Comparison of ENCODE assay signal across 8 cellular contexts in genomic region chr19:9075064-9075964, GRCh38. TPM values are rescaled to one million over a fixed set of nuclear protein-coding genes. Genes with fewer than 3 reads are reported as not detected.
A peak's percentile ranks its signal among the peaks of the same experiment; 100 is the strongest.
DNase-seq lines count a peak whose midpoint lies in the region; ATAC-seq and TF ChIP-seq lines count a peak whose summit lies in the region.

No MANE protein-coding gene starts in this region.

- 26 to 28% methylated on average over 17 of the region's 17 CpGs for WGBS in thyroid gland, 2 donors

- TF ChIP-seq CTCF in cardiac fibroblast (IDR thresholded peaks at IDR 0.05; ENCODE audit: low read depth, low read length): no peak
- TF ChIP-seq CTCF in thyroid gland (IDR thresholded peaks at IDR 0.05): no peak
- no peak for TF ChIP-seq CTCF in vagina (IDR thresholded peaks at IDR 0.05)

- H3K27me3 ChIP-seq in thyroid gland: no peaks in the 10 kb centered on the region
- H3K27me3 ChIP-seq in vagina: no peaks in the 10 kb centered on the region

- H3K9me3 ChIP-seq in thyroid gland (no peaks in the 10 kb centered on the region), vagina (no peaks in the 10 kb centered on the region)

- TF ChIP-seq POLR2A in thyroid gland (IDR thresholded peaks at IDR 0.05): no peak
- no peak for TF ChIP-seq POLR2A in vagina (IDR thresholded peaks at IDR 0.05)

- peak; percentile 80 for ATAC-seq in left colon
- ATAC-seq in GM19455 (IDR thresholded peaks at IDR 0.05; ENCODE audit: unreplicated experiment): no peak

- DNase-seq in DMS79 treated with DMSO at 0.1 percent for 48 hours (lab: John Stamatoyannopoulos, UW) (peak; percentile 70), NCI-H2029 (lab: John Stamatoyannopoulos, UW) (peak; percentile 63), cardiac fibroblast (ENCODE audit: low read depth in 2 of 2) (peak; percentile 96 to 98), left colon (peak; percentile 27 to 73), thyroid gland (peak; percentile 73 to 74), cerebellar nuclear complex (lab: John Stamatoyannopoulos, UW) (no peak), vagina (ENCODE audit: extremely low spot score in 2 of 2) (no peak)

- no peaks in the 10 kb centered on the region for H3K36me3 ChIP-seq in thyroid gland
- H3K36me3 ChIP-seq in vagina: no peaks in the 10 kb centered on the region

- H3K4me3 ChIP-seq in cardiac fibroblast (replicated peaks in 1 of 2; ENCODE audit: low read depth in 2 of 2, low read length in 2 of 2) (no peak overlapping the region), thyroid gland (replicated peaks in 1 of 3) (no peak overlapping the region), vagina (no peak overlapping the region)

- intact Hi-C loops in left colon (cut with DNase I, micrococcal nuclease) (no loop called here), thyroid gland (cut with DNase I) (loop anchor here (10.0 kb wide), 1 partner anchor 421 kb away; no protein-coding TSS in a partner anchor), vagina (cut with DNase I) (loop anchor here (10.0 kb wide), 1 partner anchor 421 kb away; no protein-coding TSS in a partner anchor)

- H3K27ac ChIP-seq in thyroid gland (peak overlapping the region in 2 of 3 donors; percentile 10 to 45), vagina (no peak overlapping the region)

- H3K4me1 ChIP-seq in thyroid gland: peaks cover 5 to 15% of the 10 kb centered on the region in 2 donors
- peaks cover 12% of the 10 kb centered on the region for H3K4me1 ChIP-seq in vagina

RNA-seq across cellular contexts. Expression of gene OR1M1, which starts 11.5 kb away (rescaled TPM):
- total RNA-seq in left colon: not detected
- not detected for total RNA-seq in thyroid gland
- not detected for total RNA-seq in vagina

RNA-seq across cellular contexts. Expression of gene OR7G2, which starts 32.0 kb away (rescaled TPM):
- total RNA-seq in left colon (not detected), thyroid gland (not detected), vagina (not detected)

RNA-seq across cellular contexts. Expression of gene OR7G1, which starts 40.2 kb away (rescaled TPM):
- total RNA-seq in left colon (not detected), thyroid gland (not detected), vagina (not detected)

RNA-seq across cellular contexts. Expression of gene OR7G3, which starts 51.4 kb away (rescaled TPM):
- not detected for total RNA-seq in left colon
- not detected for total RNA-seq in thyroid gland
- not detected for total RNA-seq in vagina

Comparison
In these comparisons a context has a peak if more than half of its experiments do, and no peak if none do; other contexts are left out.
1. DNase-seq: peak in DMS79 treated with DMSO at 0.1 percent for 48 hours (single experiment), NCI-H2029 (single experiment), cardiac fibroblast (2 of 2), left colon (2 of 2) and thyroid gland (2 of 2); none in cerebellar nuclear complex (0 of 2) and vagina (0 of 2).
2. intact Hi-C loops: an anchor here in thyroid gland (10.0 kb wide) and vagina (10.0 kb wide); none called in left colon.